In genomic region chr20:5881714-5882113, GRCh38 we compare ENCODE assay signal across 2 cellular contexts.
TF ChIP-seq lines count a peak whose summit lies in the region.

No MANE protein-coding gene starts in this region.

TF ChIP-seq in GM23338, 12 proteins besides CTCF, POLR2A, EP300 and RAD21:
- TF ChIP-seq CREB1 (CRISPR knock-in tag; IDR thresholded peaks at IDR 0.05; ENCODE audit: low read depth) (no peak), ZNF331 (CRISPR knock-in tag; IDR thresholded peaks at IDR 0.05; ENCODE audit: low read depth) (no peak), NANOG (IDR thresholded peaks at IDR 0.05; ENCODE audit: borderline replicate concordance) (no peak), ZNF114 (CRISPR knock-in tag; IDR thresholded peaks at IDR 0.05) (no peak), STAT1 (IDR thresholded peaks at IDR 0.05; ENCODE audit: unreplicated experiment) (no peak), EZH2 (IDR thresholded peaks at IDR 0.05; ENCODE audit: low read depth, unreplicated experiment) (no peak), JUNB (IDR thresholded peaks at IDR 0.05; ENCODE audit: unreplicated experiment) (no peak), EZH2phosphoT487 (IDR thresholded peaks at IDR 0.05; ENCODE audit: unreplicated experiment) (no peak), POLR2AphosphoS5 (IDR thresholded peaks at IDR 0.05; ENCODE audit: low read depth) (no peak)
- TF ChIP-seq, protein P1, sequence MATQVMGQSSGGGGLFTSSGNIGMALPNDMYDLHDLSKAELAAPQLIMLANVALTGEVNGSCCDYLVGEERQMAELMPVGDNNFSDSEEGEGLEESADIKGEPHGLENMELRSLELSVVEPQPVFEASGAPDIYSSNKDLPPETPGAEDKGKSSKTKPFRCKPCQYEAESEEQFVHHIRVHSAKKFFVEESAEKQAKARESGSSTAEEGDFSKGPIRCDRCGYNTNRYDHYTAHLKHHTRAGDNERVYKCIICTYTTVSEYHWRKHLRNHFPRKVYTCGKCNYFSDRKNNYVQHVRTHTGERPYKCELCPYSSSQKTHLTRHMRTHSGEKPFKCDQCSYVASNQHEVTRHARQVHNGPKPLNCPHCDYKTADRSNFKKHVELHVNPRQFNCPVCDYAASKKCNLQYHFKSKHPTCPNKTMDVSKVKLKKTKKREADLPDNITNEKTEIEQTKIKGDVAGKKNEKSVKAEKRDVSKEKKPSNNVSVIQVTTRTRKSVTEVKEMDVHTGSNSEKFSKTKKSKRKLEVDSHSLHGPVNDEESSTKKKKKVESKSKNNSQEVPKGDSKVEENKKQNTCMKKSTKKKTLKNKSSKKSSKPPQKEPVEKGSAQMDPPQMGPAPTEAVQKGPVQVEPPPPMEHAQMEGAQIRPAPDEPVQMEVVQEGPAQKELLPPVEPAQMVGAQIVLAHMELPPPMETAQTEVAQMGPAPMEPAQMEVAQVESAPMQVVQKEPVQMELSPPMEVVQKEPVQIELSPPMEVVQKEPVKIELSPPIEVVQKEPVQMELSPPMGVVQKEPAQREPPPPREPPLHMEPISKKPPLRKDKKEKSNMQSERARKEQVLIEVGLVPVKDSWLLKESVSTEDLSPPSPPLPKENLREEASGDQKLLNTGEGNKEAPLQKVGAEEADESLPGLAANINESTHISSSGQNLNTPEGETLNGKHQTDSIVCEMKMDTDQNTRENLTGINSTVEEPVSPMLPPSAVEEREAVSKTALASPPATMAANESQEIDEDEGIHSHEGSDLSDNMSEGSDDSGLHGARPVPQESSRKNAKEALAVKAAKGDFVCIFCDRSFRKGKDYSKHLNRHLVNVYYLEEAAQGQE (IDR thresholded peaks at IDR 0.05; ENCODE audit: unreplicated experiment) = no peak
- TF ChIP-seq, protein P2, sequence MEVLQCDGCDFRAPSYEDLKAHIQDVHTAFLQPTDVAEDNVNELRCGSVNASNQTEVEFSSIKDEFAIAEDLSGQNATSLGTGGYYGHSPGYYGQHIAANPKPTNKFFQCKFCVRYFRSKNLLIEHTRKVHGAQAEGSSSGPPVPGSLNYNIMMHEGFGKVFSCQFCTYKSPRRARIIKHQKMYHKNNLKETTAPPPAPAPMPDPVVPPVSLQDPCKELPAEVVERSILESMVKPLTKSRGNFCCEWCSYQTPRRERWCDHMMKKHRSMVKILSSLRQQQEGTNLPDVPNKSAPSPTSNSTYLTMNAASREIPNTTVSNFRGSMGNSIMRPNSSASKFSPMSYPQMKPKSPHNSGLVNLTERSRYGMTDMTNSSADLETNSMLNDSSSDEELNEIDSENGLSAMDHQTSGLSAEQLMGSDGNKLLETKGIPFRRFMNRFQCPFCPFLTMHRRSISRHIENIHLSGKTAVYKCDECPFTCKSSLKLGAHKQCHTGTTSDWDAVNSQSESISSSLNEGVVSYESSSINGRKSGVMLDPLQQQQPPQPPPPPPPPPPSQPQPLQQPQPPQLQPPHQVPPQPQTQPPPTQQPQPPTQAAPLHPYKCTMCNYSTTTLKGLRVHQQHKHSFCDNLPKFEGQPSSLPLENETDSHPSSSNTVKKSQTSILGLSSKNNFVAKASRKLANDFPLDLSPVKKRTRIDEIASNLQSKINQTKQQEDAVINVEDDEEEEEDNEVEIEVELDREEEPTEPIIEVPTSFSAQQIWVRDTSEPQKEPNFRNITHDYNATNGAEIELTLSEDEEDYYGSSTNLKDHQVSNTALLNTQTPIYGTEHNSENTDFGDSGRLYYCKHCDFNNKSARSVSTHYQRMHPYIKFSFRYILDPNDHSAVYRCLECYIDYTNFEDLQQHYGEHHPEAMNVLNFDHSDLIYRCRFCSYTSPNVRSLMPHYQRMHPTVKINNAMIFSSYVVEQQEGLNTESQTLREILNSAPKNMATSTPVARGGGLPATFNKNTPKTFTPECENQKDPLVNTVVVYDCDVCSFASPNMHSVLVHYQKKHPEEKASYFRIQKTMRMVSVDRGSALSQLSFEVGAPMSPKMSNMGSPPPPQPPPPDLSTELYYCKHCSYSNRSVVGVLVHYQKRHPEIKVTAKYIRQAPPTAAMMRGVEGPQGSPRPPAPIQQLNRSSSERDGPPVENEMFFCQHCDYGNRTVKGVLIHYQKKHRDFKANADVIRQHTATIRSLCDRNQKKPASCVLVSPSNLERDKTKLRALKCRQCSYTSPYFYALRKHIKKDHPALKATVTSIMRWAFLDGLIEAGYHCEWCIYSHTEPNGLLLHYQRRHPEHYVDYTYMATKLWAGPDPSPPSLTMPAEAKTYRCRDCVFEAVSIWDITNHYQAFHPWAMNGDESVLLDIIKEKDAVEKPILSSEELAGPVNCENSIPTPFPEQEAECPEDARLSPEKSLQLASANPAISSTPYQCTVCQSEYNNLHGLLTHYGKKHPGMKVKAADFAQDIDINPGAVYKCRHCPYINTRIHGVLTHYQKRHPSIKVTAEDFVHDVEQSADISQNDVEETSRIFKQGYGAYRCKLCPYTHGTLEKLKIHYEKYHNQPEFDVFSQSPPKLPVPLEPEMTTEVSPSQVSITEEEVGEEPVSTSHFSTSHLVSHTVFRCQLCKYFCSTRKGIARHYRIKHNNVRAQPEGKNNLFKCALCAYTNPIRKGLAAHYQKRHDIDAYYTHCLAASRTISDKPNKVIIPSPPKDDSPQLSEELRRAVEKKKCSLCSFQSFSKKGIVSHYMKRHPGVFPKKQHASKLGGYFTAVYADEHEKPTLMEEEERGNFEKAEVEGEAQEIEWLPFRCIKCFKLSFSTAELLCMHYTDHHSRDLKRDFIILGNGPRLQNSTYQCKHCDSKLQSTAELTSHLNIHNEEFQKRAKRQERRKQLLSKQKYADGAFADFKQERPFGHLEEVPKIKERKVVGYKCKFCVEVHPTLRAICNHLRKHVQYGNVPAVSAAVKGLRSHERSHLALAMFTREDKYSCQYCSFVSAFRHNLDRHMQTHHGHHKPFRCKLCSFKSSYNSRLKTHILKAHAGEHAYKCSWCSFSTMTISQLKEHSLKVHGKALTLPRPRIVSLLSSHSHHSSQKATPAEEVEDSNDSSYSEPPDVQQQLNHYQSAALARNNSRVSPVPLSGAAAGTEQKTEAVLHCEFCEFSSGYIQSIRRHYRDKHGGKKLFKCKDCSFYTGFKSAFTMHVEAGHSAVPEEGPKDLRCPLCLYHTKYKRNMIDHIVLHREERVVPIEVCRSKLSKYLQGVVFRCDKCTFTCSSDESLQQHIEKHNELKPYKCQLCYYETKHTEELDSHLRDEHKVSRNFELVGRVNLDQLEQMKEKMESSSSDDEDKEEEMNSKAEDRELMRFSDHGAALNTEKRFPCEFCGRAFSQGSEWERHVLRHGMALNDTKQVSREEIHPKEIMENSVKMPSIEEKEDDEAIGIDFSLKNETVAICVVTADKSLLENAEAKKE (CRISPR knock-in tag; IDR thresholded peaks at IDR 0.05) = no peak; the same call in 1 of the 2 replicates
- TF ChIP-seq, protein P3, sequence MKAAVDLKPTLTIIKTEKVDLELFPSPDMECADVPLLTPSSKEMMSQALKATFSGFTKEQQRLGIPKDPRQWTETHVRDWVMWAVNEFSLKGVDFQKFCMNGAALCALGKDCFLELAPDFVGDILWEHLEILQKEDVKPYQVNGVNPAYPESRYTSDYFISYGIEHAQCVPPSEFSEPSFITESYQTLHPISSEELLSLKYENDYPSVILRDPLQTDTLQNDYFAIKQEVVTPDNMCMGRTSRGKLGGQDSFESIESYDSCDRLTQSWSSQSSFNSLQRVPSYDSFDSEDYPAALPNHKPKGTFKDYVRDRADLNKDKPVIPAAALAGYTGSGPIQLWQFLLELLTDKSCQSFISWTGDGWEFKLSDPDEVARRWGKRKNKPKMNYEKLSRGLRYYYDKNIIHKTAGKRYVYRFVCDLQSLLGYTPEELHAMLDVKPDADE (IDR thresholded peaks at IDR 0.05) = no peak

TF ChIP-seq in GM12878, 131 proteins besides CTCF, POLR2A, EP300 and RAD21:
- TF ChIP-seq KLF5 (IDR thresholded peaks at IDR 0.05; ENCODE audit: partially characterized antibody) (no peak), KDM1A (IDR thresholded peaks at IDR 0.05; ENCODE audit: borderline replicate concordance) (no peak), TCF7 (IDR thresholded peaks at IDR 0.05; ENCODE audit: borderline replicate concordance) (no peak), JUND (IDR thresholded peaks at IDR 0.05; ENCODE audit: low read depth, low read length) (no peak), SREBF1 (IDR thresholded peaks at IDR 0.05; ENCODE audit: low read length) (no peak), MYB (IDR thresholded peaks at IDR 0.05; ENCODE audit: borderline replicate concordance, low read depth, low read length) (no peak), SUZ12 (IDR thresholded peaks at IDR 0.05; ENCODE audit: unreplicated experiment) (no peak), ZBTB4 (CRISPR knock-in tag; IDR thresholded peaks at IDR 0.05) (no peak), CEBPB (IDR thresholded peaks at IDR 0.05; ENCODE audit: borderline replicate concordance in 1 of 2, low read depth in 2 of 2, low read length in 2 of 2) (no peak), SUPT20H (IDR thresholded peaks at IDR 0.05; ENCODE audit: borderline replicate concordance, control insufficient read depth, low read depth, low read length) (no peak), STAT3 (IDR thresholded peaks at IDR 0.05; ENCODE audit: low read depth, low read length) (no peak), TCF12 (IDR thresholded peaks at IDR 0.05; ENCODE audit: low read depth, low read length) (no peak), CREM (IDR thresholded peaks at IDR 0.05; ENCODE audit: low read depth) (no peak), GABPA (IDR thresholded peaks at IDR 0.05; ENCODE audit: low read depth) (no peak), EZH2 (IDR thresholded peaks at IDR 0.05; ENCODE audit: borderline replicate concordance, control insufficient read depth, low read depth, low read length) (no peak), BCL3 (IDR thresholded peaks at IDR 0.05; ENCODE audit: borderline replicate concordance, insufficient read depth, low read depth, low read length, poor library complexity, severe bottlenecking) (no peak), TBL1XR1 (IDR thresholded peaks at IDR 0.05; ENCODE audit: low read depth, low read length) (no peak)
- TF ChIP-seq, protein P4, sequence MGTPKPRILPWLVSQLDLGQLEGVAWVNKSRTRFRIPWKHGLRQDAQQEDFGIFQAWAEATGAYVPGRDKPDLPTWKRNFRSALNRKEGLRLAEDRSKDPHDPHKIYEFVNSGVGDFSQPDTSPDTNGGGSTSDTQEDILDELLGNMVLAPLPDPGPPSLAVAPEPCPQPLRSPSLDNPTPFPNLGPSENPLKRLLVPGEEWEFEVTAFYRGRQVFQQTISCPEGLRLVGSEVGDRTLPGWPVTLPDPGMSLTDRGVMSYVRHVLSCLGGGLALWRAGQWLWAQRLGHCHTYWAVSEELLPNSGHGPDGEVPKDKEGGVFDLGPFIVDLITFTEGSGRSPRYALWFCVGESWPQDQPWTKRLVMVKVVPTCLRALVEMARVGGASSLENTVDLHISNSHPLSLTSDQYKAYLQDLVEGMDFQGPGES (IDR thresholded peaks at IDR 0.05) = no peak
